ENCODE assay signal across 13 cellular contexts in genomic region chr15:54289590-54290136, GRCh38.
A peak's percentile ranks its signal among the peaks of the same experiment; 100 is the strongest.
DNase-seq lines count a peak whose midpoint lies in the region; ATAC-seq lines count a peak whose summit lies in the region.
"Had no signal": no experiment of that assay in that cellular context is flagged by ENCODE, and none has a peak within 500 bp of the region (broad histone marks: within the 10 kb centered on the region; RNA-seq: fewer than 3 reads in every experiment).

No MANE protein-coding gene starts in this region.

- H3K4me3 Mint-ChIP-seq in activated CD4-positive, alpha-beta T cell treated with anti-CD3 and anti-CD28 coated beads, Interleukin-2, amount 10 ng/mL, durations not matched to agents 7 days and 5 days, result no peak overlapping the region
- H3K4me3 Mint-ChIP-seq: activated T-cell treated with anti-CD3 and anti-CD28 coated beads, Interleukin-2, amount 50 U/mL, for 24 hours had no signal

- peak; percentile 86 for ATAC-seq in GM18498 (IDR thresholded peaks at IDR 0.05; ENCODE audit: unreplicated experiment)
- ATAC-seq in HG02870 (IDR thresholded peaks at IDR 0.05; ENCODE audit: unreplicated experiment), result peak; percentile 68
- ATAC-seq in HG03521 (IDR thresholded peaks at IDR 0.05; ENCODE audit: unreplicated experiment), result peak; percentile 85
- ATAC-seq: esophagus mucosa, PC-3 had no signal

- POLR2A ChIA-PET in activated CD4-positive, alpha-beta T cell treated with anti-CD3 and anti-CD28 coated beads, Interleukin-2, amount 10 ng/mL, durations not matched to agents 7 days and 5 days (lab: Charles Lee), result no interaction called here

- DNase-seq in GM19240 (ENCODE audit: insufficient read length, low spot score) (peak; percentile 1), mucosa of gallbladder (ENCODE audit: low spot score) (no peak), NCI-H187 (lab: John Stamatoyannopoulos, UW) (no peak), superior temporal gyrus (ENCODE audit: extremely low spot score) (no peak)
- DNase-seq in activated CD4-positive, alpha-beta T cell treated with anti-CD3 and anti-CD28 coated beads, Interleukin-2, amount 10 ng/mL, durations not matched to agents 7 days and 5 days, result no peak
- DNase-seq: activated CD4-positive, CD25-positive, alpha-beta regulatory T cell treated with anti-CD3 and anti-CD28 coated beads, Interleukin-2, amount 50 U/mL, for 72 hours; activated T-cell treated with anti-CD3 and anti-CD28 coated beads, Interleukin-2, amount 50 U/mL, for 24 hours; amygdala; PC-3 had no signal

- peaks cover 2% of the 10 kb centered on the region for H3K27me3 Mint-ChIP-seq in activated CD4-positive, alpha-beta T cell treated with anti-CD3 and anti-CD28 coated beads, Interleukin-2, amount 10 ng/mL, durations not matched to agents 7 days and 5 days

- no peaks in the 10 kb centered on the region for H3K9me3 Mint-ChIP-seq in activated CD4-positive, alpha-beta T cell treated with anti-CD3 and anti-CD28 coated beads, Interleukin-2, amount 10 ng/mL, durations not matched to agents 7 days and 5 days
- H3K9me3 Mint-ChIP-seq: activated T-cell treated with anti-CD3 and anti-CD28 coated beads, Interleukin-2, amount 50 U/mL, for 24 hours had no signal

- H3K27ac Mint-ChIP-seq in activated CD4-positive, alpha-beta T cell treated with anti-CD3 and anti-CD28 coated beads, Interleukin-2, amount 10 ng/mL, durations not matched to agents 7 days and 5 days, result no peak overlapping the region
- H3K27ac Mint-ChIP-seq: activated T-cell treated with anti-CD3 and anti-CD28 coated beads, Interleukin-2, amount 50 U/mL, for 24 hours had no signal

- CTCF ChIA-PET in activated CD4-positive, alpha-beta T cell treated with anti-CD3 and anti-CD28 coated beads, Interleukin-2, amount 10 ng/mL, durations not matched to agents 7 days and 5 days (lab: Charles Lee), result no interaction called here

- H3K36me3 Mint-ChIP-seq in activated CD4-positive, alpha-beta T cell treated with anti-CD3 and anti-CD28 coated beads, Interleukin-2, amount 10 ng/mL, durations not matched to agents 7 days and 5 days (ENCODE audit: low read depth), result no peaks in the 10 kb centered on the region

- H3K4me1 Mint-ChIP-seq in activated CD4-positive, alpha-beta T cell treated with anti-CD3 and anti-CD28 coated beads, Interleukin-2, amount 10 ng/mL, durations not matched to agents 7 days and 5 days, result peaks cover 2% of the 10 kb centered on the region
